26 cellular contexts compared by ENCODE assay signal in the genomic region with DNA sequence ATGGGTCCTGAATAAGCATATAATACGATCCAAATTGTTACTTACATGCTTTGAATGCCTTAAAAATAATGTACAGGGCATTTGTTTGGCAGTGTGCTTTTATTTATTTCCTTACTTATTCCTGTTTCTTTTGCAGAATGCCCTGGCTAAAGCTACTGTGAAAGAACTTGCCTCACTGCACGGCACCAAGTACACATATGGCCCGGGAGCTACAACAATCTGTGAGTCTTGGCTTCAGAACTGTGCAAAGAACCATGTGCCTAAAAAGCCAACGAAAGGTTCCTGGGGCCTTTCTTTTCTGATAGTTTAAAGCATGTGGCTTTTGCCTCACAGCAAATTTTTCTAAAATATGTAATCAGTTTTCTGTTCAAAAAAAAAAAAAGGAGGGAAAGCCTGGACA. TPM values are rescaled to one million over a fixed set of nuclear protein-coding genes. Genes with fewer than 3 reads are reported as not detected.
"Had no signal": no experiment of that assay in that cellular context is flagged by ENCODE, and none has a peak within 500 bp of the region (broad histone marks: within the 10 kb centered on the region; RNA-seq: fewer than 3 reads in every experiment).

No MANE protein-coding gene starts in this region.

- H3K9me2 ChIP-seq: SK-N-SH had no signal

- ATAC-seq: Panc1, PC-3, T-cell had no signal

- H3K9ac ChIP-seq: SK-N-SH had no signal

- H3K27ac ChIP-seq: RWPE1 had no signal

- H3K4me3 ChIP-seq: MG63 had no signal

- DNase-seq: KBM-7, MG63, NCI-H1092, NCI-H1105 treated with DMSO at 0.1 percent for 48 hours, NCI-H1417 treated with DMSO at 0.1 percent for 48 hours, NCI-H146, NCI-H1694 treated with DMSO at 0.1 percent for 48 hours, NCI-H1930, NCI-H2081, NCI-H2171, NCI-H226, NCI-H510A, NCI-H524 treated with DMSO at 0.1 percent for 48 hours, NCI-H69, NCI-H774, PC-3, SHP77, SK-N-SH, SW 1271, T-cell had no signal

- H3K9me3 ChIP-seq: MG63, SK-N-SH had no signal

- H3K27me3 ChIP-seq: MG63 had no signal

- H3K36me3 ChIP-seq: MG63 had no signal

- H3K4me2 ChIP-seq: SK-N-SH had no signal

RNA-seq across cellular contexts. Expression of a gene that starts 7.8 kb away (rescaled TPM):
- total RNA-seq: HT-29, OCI-LY7, PC-3, SK-MEL-5 had no signal
- polyA plus RNA-seq: SK-N-SH had no signal

RNA-seq across cellular contexts. Expression of a gene that starts 29.7 kb away (rescaled TPM):
- total RNA-seq: HT-29, LHCN-M2, OCI-LY7, PC-3, SK-MEL-5 had no signal
